Comparison of ENCODE assay signal across 2 cellular contexts in the genomic region with DNA sequence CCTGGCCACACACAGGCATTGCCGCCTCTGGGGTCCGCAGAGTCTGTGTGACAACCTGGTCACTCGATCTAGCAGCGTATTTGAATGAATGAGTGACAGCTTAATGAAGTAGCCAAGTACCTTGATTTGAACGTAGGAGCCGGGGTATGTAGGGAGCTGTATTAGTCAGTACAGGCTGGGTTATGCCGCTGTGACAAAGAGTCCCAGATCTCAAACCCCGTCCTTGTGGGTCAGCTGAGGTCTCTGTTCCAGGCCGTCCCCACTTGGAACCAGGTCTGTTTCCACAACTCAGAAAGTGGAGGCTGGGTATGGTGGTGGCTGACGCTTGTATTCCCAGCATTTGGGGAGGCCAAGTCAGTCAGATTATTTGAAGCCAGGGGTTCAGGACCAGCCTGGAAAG.
TF ChIP-seq lines count a peak whose summit lies in the region.

No MANE protein-coding gene starts in this region.

TF ChIP-seq in HepG2, 621 proteins besides CTCF, POLR2A, EP300 and RAD21:
- TF ChIP-seq, protein P1, sequence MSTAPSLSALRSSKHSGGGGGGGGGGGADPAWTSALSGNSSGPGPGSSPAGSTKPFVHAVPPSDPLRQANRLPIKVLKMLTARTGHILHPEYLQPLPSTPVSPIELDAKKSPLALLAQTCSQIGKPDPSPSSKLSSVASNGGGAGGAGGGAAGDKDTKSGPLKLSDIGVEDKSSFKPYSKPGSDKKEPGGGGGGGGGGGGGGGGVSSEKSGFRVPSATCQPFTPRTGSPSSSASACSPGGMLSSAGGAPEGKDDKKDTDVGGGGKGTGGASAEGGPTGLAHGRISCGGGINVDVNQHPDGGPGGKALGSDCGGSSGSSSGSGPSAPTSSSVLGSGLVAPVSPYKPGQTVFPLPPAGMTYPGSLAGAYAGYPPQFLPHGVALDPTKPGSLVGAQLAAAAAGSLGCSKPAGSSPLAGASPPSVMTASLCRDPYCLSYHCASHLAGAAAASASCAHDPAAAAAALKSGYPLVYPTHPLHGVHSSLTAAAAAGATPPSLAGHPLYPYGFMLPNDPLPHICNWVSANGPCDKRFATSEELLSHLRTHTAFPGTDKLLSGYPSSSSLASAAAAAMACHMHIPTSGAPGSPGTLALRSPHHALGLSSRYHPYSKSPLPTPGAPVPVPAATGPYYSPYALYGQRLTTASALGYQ (CRISPR knock-in tag; IDR thresholded peaks at IDR 0.05) = no peak
- TF ChIP-seq, protein P2, sequence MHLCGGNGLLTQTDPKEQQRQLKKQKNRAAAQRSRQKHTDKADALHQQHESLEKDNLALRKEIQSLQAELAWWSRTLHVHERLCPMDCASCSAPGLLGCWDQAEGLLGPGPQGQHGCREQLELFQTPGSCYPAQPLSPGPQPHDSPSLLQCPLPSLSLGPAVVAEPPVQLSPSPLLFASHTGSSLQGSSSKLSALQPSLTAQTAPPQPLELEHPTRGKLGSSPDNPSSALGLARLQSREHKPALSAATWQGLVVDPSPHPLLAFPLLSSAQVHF (CRISPR knock-in tag; IDR thresholded peaks at IDR 0.05) = no peak
- peak; percentile 84; the same call in 1 of the 2 replicates for TF ChIP-seq RBAK (CRISPR knock-in tag; IDR thresholded peaks at IDR 0.05)
- TF ChIP-seq NFKBIZ (CRISPR knock-in tag; IDR thresholded peaks at IDR 0.05) = no peak
- peak; percentile 99 for TF ChIP-seq ZNF12 (CRISPR knock-in tag; IDR thresholded peaks at IDR 0.05)

TF ChIP-seq in HEK293, 187 proteins besides CTCF, POLR2A, EP300 and RAD21:
- TF ChIP-seq, protein P3, sequence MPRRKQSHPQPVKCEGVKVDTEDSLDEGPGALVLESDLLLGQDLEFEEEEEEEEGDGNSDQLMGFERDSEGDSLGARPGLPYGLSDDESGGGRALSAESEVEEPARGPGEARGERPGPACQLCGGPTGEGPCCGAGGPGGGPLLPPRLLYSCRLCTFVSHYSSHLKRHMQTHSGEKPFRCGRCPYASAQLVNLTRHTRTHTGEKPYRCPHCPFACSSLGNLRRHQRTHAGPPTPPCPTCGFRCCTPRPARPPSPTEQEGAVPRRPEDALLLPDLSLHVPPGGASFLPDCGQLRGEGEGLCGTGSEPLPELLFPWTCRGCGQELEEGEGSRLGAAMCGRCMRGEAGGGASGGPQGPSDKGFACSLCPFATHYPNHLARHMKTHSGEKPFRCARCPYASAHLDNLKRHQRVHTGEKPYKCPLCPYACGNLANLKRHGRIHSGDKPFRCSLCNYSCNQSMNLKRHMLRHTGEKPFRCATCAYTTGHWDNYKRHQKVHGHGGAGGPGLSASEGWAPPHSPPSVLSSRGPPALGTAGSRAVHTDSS (tag by site-specific recombination; IDR thresholded peaks at IDR 0.05) = no peak
- no peak for TF ChIP-seq ZNF16 (tag by site-specific recombination; IDR thresholded peaks at IDR 0.05; ENCODE audit: low read depth)
- TF ChIP-seq IKZF3 (tag by site-specific recombination; IDR thresholded peaks at IDR 0.05) = no peak
- peak; percentile 72; the same call in 1 of the 2 replicates for TF ChIP-seq RBAK (tag by site-specific recombination; IDR thresholded peaks at IDR 0.05)
- TF ChIP-seq, protein P4, sequence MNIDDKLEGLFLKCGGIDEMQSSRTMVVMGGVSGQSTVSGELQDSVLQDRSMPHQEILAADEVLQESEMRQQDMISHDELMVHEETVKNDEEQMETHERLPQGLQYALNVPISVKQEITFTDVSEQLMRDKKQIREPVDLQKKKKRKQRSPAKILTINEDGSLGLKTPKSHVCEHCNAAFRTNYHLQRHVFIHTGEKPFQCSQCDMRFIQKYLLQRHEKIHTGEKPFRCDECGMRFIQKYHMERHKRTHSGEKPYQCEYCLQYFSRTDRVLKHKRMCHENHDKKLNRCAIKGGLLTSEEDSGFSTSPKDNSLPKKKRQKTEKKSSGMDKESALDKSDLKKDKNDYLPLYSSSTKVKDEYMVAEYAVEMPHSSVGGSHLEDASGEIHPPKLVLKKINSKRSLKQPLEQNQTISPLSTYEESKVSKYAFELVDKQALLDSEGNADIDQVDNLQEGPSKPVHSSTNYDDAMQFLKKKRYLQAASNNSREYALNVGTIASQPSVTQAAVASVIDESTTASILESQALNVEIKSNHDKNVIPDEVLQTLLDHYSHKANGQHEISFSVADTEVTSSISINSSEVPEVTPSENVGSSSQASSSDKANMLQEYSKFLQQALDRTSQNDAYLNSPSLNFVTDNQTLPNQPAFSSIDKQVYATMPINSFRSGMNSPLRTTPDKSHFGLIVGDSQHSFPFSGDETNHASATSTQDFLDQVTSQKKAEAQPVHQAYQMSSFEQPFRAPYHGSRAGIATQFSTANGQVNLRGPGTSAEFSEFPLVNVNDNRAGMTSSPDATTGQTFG (tag by site-specific recombination; IDR thresholded peaks at IDR 0.05; ENCODE audit: borderline replicate concordance) = no peak
- TF ChIP-seq, protein P5, sequence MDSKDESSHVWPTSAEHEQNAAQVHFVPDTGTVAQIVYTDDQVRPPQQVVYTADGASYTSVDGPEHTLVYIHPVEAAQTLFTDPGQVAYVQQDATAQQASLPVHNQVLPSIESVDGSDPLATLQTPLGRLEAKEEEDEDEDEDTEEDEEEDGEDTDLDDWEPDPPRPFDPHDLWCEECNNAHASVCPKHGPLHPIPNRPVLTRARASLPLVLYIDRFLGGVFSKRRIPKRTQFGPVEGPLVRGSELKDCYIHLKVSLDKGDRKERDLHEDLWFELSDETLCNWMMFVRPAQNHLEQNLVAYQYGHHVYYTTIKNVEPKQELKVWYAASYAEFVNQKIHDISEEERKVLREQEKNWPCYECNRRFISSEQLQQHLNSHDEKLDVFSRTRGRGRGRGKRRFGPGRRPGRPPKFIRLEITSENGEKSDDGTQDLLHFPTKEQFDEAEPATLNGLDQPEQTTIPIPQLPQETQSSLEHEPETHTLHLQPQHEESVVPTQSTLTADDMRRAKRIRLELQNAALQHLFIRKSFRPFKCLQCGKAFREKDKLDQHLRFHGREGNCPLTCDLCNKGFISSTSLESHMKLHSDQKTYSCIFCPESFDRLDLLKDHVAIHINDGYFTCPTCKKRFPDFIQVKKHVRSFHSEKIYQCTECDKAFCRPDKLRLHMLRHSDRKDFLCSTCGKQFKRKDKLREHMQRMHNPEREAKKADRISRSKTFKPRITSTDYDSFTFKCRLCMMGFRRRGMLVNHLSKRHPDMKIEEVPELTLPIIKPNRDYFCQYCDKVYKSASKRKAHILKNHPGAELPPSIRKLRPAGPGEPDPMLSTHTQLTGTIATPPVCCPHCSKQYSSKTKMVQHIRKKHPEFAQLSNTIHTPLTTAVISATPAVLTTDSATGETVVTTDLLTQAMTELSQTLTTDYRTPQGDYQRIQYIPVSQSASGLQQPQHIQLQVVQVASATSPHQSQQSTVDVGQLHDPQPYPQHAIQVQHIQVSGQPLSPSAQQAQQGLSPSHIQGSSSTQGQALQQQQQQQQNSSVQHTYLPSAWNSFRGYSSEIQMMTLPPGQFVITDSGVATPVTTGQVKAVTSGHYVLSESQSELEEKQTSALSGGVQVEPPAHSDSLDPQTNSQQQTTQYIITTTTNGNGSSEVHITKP (tag by site-specific recombination; IDR thresholded peaks at IDR 0.05) = no peak
- no peak for TF ChIP-seq ZNF214 (tag by site-specific recombination; IDR thresholded peaks at IDR 0.05; ENCODE audit: borderline replicate concordance)
- no peak for TF ChIP-seq ZFP3 (tag by site-specific recombination; IDR thresholded peaks at IDR 0.05; ENCODE audit: low read depth)
